ENCODE assay signal across 1 cellular context in the genomic region with DNA sequence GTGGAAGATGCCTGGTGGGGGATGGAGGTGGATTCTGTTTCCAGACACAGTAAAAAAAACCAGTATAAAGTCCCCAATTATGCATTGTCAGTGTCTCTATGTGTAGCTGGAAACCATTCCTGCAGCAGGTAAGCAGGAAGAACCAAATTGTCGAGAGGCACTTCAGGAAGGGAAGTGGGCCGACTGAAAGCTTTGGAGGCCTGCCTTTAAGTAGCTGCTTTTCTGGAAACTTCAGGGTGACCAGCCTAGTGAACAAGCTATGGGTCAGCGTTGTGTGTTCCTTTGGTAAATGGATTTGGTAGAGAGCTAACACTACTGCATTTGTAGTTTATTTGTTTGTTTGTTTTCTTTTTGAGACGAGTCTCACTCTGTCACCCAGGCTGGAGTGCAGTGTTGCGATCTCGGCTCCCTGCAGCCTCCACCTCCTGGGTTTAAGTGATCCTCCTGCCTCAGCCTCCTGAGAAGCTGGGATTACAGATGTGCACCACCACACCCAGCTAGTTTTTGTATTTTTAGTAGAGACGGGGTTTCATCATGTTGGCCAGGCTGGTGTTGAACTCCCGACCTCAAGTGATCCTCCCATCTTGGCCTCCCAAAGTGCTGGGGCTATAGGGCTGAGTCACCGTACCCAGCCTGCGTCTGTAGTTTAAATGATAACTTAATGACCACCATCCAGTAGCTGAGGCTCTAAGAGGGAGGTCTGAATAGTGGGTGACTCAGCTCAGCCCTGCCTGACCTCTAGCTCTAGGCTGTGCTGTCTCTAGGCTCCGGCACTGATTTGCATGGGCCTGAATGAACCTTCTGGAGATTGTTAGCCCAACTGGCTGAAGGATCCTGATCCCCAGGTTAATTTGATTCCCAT.
TF ChIP-seq lines count a peak whose summit lies in the region.

No MANE protein-coding gene starts in this region.

TF ChIP-seq in GM12878, 131 proteins besides CTCF, POLR2A, EP300 and RAD21:
- TF ChIP-seq KLF5 (IDR thresholded peaks at IDR 0.05; ENCODE audit: partially characterized antibody) (no peak), MEF2A (IDR thresholded peaks at IDR 0.05; ENCODE audit: insufficient read depth, low read depth, low read length) (no peak), DPF2 (IDR thresholded peaks at IDR 0.05) (no peak), YY1 (IDR thresholded peaks at IDR 0.05; ENCODE audit: low read depth, low read length) (no peak), SIN3A (IDR thresholded peaks at IDR 0.05; ENCODE audit: low read depth, low read length) (no peak), IRF3 (IDR thresholded peaks at IDR 0.05) (no peak), NFIC (IDR thresholded peaks at IDR 0.05; ENCODE audit: low read depth, low read length) (no peak), NFYA (IDR thresholded peaks at IDR 0.05; ENCODE audit: borderline replicate concordance, low read depth, low read length) (no peak), BHLHE40 (IDR thresholded peaks at IDR 0.05; ENCODE audit: borderline replicate concordance in 1 of 2, low read depth in 2 of 2, low read length in 1 of 2) (no peak), ZNF217 (IDR thresholded peaks at IDR 0.05) (no peak), CUX1 (IDR thresholded peaks at IDR 0.05; ENCODE audit: insufficient replicate concordance, low read depth, low read length) (no peak), ZBTB4 (CRISPR knock-in tag; IDR thresholded peaks at IDR 0.05) (no peak)
